Comparison of ENCODE assay signal across 1 cellular context in the genomic region with DNA sequence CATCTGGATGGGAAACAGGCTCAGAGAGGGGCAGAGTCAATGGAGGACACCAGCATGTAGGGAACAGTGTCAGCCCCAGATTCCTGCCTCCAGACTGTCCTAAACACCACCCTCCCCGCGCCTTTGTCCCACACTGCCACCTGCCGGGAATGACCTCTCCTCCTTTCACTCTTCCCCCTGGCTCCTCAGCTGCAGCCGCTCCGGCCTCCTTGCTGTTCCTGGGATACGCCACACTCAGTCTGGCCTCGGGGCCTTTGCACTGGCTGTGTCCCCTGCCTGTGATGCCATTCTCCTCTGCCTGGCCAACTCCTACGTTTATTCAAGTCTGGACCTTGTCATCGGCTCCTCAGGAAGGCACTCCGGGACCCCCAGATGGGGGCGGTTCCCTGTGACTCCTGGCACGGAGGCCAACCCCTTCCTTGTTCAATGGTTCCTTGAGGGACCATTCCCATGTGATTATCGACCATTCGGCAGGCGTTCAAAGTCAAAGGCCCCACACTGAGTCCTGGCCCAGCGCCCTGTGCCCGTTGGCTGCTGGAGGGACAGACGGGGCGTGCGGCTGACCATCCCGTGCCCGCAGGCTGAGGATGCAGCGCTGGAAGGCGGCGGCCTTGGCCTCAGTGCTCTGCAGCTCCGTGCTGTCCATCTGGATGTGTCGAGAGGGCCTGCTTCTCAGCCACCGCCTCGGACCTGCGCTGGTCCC.
TF ChIP-seq lines count a peak whose summit lies in the region.

No MANE protein-coding gene starts in this region.

TF ChIP-seq in HEK293, 187 proteins besides CTCF, POLR2A, EP300 and RAD21 (continued from another document):
- TF ChIP-seq OVOL3 (tag by site-specific recombination; IDR thresholded peaks at IDR 0.05) = no peak
- peak; percentile 72 for TF ChIP-seq IKZF3 (tag by site-specific recombination; IDR thresholded peaks at IDR 0.05)
- TF ChIP-seq ZNF394 (tag by site-specific recombination; IDR thresholded peaks at IDR 0.05; ENCODE audit: borderline replicate concordance) = no peak
- no peak for TF ChIP-seq ZFP41 (tag by site-specific recombination; IDR thresholded peaks at IDR 0.05; ENCODE audit: borderline replicate concordance)
- no peak for TF ChIP-seq ZNF596 (tag by site-specific recombination; IDR thresholded peaks at IDR 0.05)
- TF ChIP-seq ZNF768 (tag by site-specific recombination; IDR thresholded peaks at IDR 0.05) = peak; percentile 83; the same call in 1 of the 2 replicates
- TF ChIP-seq, protein P1, sequence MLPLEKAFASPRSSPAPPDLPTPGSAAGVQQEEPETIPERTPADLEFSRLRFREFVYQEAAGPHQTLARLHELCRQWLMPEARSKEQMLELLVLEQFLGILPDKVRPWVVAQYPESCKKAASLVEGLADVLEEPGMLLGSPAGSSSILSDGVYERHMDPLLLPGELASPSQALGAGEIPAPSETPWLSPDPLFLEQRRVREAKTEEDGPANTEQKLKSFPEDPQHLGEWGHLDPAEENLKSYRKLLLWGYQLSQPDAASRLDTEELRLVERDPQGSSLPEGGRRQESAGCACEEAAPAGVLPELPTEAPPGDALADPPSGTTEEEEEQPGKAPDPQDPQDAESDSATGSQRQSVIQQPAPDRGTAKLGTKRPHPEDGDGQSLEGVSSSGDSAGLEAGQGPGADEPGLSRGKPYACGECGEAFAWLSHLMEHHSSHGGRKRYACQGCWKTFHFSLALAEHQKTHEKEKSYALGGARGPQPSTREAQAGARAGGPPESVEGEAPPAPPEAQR (tag by site-specific recombination; IDR thresholded peaks at IDR 0.05) = no peak
- TF ChIP-seq ZNF423 (tag by site-specific recombination; IDR thresholded peaks at IDR 0.05) = no peak
- TF ChIP-seq ZNF2 (tag by site-specific recombination; IDR thresholded peaks at IDR 0.05) = peak; percentile 87
- TF ChIP-seq EGR2 (tag by site-specific recombination; IDR thresholded peaks at IDR 0.05; ENCODE audit: low read depth) = no peak
- peak; percentile 98 for TF ChIP-seq ZNF623 (tag by site-specific recombination; IDR thresholded peaks at IDR 0.05)
- peak; percentile 77 for TF ChIP-seq ZNF341 (tag by site-specific recombination; IDR thresholded peaks at IDR 0.05; ENCODE audit: low read depth)
- TF ChIP-seq TCF7L2 (IDR thresholded peaks at IDR 0.05; ENCODE audit: borderline replicate concordance, low read depth, low read length) = no peak
- TF ChIP-seq ZNF121 (tag by site-specific recombination; IDR thresholded peaks at IDR 0.05) = no peak
- TF ChIP-seq, protein P2, sequence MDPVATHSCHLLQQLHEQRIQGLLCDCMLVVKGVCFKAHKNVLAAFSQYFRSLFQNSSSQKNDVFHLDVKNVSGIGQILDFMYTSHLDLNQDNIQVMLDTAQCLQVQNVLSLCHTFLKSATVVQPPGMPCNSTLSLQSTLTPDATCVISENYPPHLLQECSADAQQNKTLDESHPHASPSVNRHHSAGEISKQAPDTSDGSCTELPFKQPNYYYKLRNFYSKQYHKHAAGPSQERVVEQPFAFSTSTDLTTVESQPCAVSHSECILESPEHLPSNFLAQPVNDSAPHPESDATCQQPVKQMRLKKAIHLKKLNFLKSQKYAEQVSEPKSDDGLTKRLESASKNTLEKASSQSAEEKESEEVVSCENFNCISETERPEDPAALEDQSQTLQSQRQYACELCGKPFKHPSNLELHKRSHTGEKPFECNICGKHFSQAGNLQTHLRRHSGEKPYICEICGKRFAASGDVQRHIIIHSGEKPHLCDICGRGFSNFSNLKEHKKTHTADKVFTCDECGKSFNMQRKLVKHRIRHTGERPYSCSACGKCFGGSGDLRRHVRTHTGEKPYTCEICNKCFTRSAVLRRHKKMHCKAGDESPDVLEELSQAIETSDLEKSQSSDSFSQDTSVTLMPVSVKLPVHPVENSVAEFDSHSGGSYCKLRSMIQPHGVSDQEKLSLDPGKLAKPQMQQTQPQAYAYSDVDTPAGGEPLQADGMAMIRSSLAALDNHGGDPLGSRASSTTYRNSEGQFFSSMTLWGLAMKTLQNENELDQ (tag by site-specific recombination; IDR thresholded peaks at IDR 0.05; ENCODE audit: low read depth) = no peak
- TF ChIP-seq, protein P3, sequence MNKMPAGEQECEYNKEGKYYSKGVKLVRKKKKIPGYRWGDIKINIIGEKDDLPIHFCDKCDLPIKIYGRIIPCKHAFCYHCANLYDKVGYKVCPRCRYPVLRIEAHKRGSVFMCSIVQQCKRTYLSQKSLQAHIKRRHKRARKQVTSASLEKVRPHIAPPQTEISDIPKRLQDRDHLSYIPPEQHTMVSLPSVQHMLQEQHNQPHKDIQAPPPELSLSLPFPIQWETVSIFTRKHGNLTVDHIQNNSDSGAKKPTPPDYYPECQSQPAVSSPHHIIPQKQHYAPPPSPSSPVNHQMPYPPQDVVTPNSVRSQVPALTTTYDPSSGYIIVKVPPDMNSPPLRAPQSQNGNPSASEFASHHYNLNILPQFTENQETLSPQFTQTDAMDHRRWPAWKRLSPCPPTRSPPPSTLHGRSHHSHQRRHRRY (tag by site-specific recombination; IDR thresholded peaks at IDR 0.05) = no peak
- no peak for TF ChIP-seq SP3 (tag by site-specific recombination; IDR thresholded peaks at IDR 0.05)
- TF ChIP-seq, protein P4, sequence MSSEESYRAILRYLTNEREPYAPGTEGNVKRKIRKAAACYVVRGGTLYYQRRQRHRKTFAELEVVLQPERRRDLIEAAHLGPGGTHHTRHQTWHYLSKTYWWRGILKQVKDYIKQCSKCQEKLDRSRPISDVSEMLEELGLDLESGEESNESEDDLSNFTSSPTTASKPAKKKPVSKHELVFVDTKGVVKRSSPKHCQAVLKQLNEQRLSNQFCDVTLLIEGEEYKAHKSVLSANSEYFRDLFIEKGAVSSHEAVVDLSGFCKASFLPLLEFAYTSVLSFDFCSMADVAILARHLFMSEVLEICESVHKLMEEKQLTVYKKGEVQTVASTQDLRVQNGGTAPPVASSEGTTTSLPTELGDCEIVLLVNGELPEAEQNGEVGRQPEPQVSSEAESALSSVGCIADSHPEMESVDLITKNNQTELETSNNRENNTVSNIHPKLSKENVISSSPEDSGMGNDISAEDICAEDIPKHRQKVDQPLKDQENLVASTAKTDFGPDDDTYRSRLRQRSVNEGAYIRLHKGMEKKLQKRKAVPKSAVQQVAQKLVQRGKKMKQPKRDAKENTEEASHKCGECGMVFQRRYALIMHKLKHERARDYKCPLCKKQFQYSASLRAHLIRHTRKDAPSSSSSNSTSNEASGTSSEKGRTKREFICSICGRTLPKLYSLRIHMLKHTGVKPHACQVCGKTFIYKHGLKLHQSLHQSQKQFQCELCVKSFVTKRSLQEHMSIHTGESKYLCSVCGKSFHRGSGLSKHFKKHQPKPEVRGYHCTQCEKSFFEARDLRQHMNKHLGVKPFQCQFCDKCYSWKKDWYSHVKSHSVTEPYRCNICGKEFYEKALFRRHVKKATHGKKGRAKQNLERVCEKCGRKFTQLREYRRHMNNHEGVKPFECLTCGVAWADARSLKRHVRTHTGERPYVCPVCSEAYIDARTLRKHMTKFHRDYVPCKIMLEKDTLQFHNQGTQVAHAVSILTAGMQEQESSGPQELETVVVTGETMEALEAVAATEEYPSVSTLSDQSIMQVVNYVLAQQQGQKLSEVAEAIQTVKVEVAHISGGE (tag by site-specific recombination; conservative IDR thresholded peaks at IDR 0.05; ENCODE audit: low read depth) = no peak
- no peak for TF ChIP-seq SALL2 (tag by site-specific recombination; IDR thresholded peaks at IDR 0.05; ENCODE audit: borderline replicate concordance)
- no peak for TF ChIP-seq OSR2 (tag by site-specific recombination; IDR thresholded peaks at IDR 0.05)
- 0 out of 2 replicates have a peak, but pooled peaks have one; percentile 10 for TF ChIP-seq SP2 (tag by site-specific recombination; IDR thresholded peaks at IDR 0.05)
- TF ChIP-seq, protein P5, sequence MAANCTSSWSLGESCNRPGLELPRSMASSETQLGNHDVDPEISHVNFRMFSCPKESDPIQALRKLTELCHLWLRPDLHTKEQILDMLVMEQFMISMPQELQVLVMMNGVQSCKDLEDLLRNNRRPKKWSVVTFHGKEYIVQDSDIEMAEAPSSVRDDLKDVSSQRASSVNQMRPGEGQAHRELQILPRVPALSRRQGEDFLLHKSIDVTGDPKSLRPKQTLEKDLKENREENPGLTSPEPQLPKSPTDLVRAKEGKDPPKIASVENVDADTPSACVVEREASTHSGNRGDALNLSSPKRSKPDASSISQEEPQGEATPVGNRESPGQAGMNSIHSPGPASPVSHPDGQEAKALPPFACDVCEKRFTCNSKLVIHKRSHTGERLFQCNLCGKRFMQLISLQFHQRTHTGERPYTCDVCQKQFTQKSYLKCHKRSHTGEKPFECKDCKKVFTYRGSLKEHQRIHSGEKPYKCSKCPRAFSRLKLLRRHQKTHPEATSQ (tag by site-specific recombination; IDR thresholded peaks at IDR 0.05) = no peak
- TF ChIP-seq, protein P6, sequence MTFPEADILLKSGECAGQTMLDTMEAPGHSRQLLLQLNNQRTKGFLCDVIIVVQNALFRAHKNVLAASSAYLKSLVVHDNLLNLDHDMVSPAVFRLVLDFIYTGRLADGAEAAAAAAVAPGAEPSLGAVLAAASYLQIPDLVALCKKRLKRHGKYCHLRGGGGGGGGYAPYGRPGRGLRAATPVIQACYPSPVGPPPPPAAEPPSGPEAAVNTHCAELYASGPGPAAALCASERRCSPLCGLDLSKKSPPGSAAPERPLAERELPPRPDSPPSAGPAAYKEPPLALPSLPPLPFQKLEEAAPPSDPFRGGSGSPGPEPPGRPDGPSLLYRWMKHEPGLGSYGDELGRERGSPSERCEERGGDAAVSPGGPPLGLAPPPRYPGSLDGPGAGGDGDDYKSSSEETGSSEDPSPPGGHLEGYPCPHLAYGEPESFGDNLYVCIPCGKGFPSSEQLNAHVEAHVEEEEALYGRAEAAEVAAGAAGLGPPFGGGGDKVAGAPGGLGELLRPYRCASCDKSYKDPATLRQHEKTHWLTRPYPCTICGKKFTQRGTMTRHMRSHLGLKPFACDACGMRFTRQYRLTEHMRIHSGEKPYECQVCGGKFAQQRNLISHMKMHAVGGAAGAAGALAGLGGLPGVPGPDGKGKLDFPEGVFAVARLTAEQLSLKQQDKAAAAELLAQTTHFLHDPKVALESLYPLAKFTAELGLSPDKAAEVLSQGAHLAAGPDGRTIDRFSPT (tag by site-specific recombination; IDR thresholded peaks at IDR 0.05) = peak; percentile 29; the same call in 1 of the 2 replicates
- 0 out of 2 replicates have a peak, but pooled peaks have one; percentile 36 for TF ChIP-seq TRIM28 (IDR thresholded peaks at IDR 0.05; ENCODE audit: borderline replicate concordance, low read length)
- TF ChIP-seq ZNF544 (tag by site-specific recombination; IDR thresholded peaks at IDR 0.05) = no peak
- TF ChIP-seq ZNF701 (tag by site-specific recombination; IDR thresholded peaks at IDR 0.05) = no peak
- TF ChIP-seq ZNF658 (tag by site-specific recombination; IDR thresholded peaks at IDR 0.05) = no peak
- no peak for TF ChIP-seq ZNF529 (tag by site-specific recombination; IDR thresholded peaks at IDR 0.05; ENCODE audit: insufficient replicate concordance)
- TF ChIP-seq, protein P7, sequence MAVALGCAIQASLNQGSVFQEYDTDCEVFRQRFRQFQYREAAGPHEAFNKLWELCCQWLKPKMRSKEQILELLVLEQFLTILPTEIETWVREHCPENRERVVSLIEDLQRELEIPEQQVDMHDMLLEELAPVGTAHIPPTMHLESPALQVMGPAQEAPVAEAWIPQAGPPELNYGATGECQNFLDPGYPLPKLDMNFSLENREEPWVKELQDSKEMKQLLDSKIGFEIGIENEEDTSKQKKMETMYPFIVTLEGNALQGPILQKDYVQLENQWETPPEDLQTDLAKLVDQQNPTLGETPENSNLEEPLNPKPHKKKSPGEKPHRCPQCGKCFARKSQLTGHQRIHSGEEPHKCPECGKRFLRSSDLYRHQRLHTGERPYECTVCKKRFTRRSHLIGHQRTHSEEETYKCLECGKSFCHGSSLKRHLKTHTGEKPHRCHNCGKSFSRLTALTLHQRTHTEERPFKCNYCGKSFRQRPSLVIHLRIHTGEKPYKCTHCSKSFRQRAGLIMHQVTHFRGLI (tag by site-specific recombination; IDR thresholded peaks at IDR 0.05) = no peak
- TF ChIP-seq KLF8 (tag by site-specific recombination; IDR thresholded peaks at IDR 0.05) = 0 out of 2 replicates have a peak, but pooled peaks have one; percentile 23
- TF ChIP-seq ZNF610 (tag by site-specific recombination; IDR thresholded peaks at IDR 0.05; ENCODE audit: borderline replicate concordance) = peak; percentile 59; the same call in 1 of the 2 replicates
- no peak for TF ChIP-seq ZNF76 (tag by site-specific recombination; IDR thresholded peaks at IDR 0.05; ENCODE audit: borderline replicate concordance, low read depth)
- TF ChIP-seq, protein P8, sequence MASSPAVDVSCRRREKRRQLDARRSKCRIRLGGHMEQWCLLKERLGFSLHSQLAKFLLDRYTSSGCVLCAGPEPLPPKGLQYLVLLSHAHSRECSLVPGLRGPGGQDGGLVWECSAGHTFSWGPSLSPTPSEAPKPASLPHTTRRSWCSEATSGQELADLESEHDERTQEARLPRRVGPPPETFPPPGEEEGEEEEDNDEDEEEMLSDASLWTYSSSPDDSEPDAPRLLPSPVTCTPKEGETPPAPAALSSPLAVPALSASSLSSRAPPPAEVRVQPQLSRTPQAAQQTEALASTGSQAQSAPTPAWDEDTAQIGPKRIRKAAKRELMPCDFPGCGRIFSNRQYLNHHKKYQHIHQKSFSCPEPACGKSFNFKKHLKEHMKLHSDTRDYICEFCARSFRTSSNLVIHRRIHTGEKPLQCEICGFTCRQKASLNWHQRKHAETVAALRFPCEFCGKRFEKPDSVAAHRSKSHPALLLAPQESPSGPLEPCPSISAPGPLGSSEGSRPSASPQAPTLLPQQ (tag by site-specific recombination; IDR thresholded peaks at IDR 0.05) = no peak
- no peak for TF ChIP-seq ZNF629 (tag by site-specific recombination; IDR thresholded peaks at IDR 0.05)
- TF ChIP-seq KLF16 (tag by site-specific recombination; IDR thresholded peaks at IDR 0.05) = peak; percentile 56; the same call in 1 of the 2 replicates
- no peak for TF ChIP-seq ZNF624 (tag by site-specific recombination; IDR thresholded peaks at IDR 0.05)
- TF ChIP-seq ZNF266 (tag by site-specific recombination; IDR thresholded peaks at IDR 0.05; ENCODE audit: low read depth) = no peak
- TF ChIP-seq MEIS1 (CRISPR knock-in tag; IDR thresholded peaks at IDR 0.05; ENCODE audit: borderline replicate concordance) = no peak
- TF ChIP-seq SP7 (tag by site-specific recombination; IDR thresholded peaks at IDR 0.05) = no peak
- TF ChIP-seq MZF1 (tag by site-specific recombination; IDR thresholded peaks at IDR 0.05; ENCODE audit: borderline replicate concordance) = no peak
- TF ChIP-seq ZSCAN16 (tag by site-specific recombination; IDR thresholded peaks at IDR 0.05) = no peak
